Comparison of ENCODE assay signal across 19 cellular contexts in genomic region chr9:117096138-117096537, GRCh38.
"Had no signal": no experiment of that assay in that cellular context is flagged by ENCODE, and none has a peak within 500 bp of the region (broad histone marks: within the 10 kb centered on the region; RNA-seq: fewer than 3 reads in every experiment).

No MANE protein-coding gene starts in this region.

- H3K9me3 ChIP-seq: SJSA1 had no signal

- H3K27me3 ChIP-seq: SJSA1 had no signal

- DNase-seq: KBM-7, MV-4-11, NCI-H1048, NCI-H1105, NCI-H1417, NCI-H1436 treated with DMSO at 0.1 percent for 48 hours, NCI-H1694, NCI-H187 treated with DMSO at 0.1 percent for 48 hours, NCI-H2029 treated with DMSO at 0.1 percent for 48 hours, NCI-H2171 treated with DMSO at 0.1 percent for 48 hours, NCI-H345, NCI-H446 treated with DMSO at 0.1 percent for 48 hours, NCI-H510A treated with DMSO at 0.1 percent for 48 hours, NCI-H526, Right ventricle myocardium superior, RPMI8226, SIG-M5 had no signal

- H3K36me3 ChIP-seq: SJSA1 had no signal

- H3K27ac ChIP-seq: SJSA1, SK-N-MC had no signal

- H3K4me3 ChIP-seq: SJSA1, SK-N-MC had no signal
